Comparison of ENCODE assay signal across 1 cellular context in genomic region chr2:20551945-20552328, GRCh38.
TF ChIP-seq lines count a peak whose summit lies in the region.

No MANE protein-coding gene starts in this region.

TF ChIP-seq in K562, 482 proteins besides CTCF, POLR2A, EP300 and RAD21 (continued from another document):
- no peak for TF ChIP-seq ID3 (CRISPR knock-in tag; IDR thresholded peaks at IDR 0.05)
- no peak for TF ChIP-seq ID3 (tag; IDR thresholded peaks at IDR 0.05)
- TF ChIP-seq CBFA2T3 (IDR thresholded peaks at IDR 0.05): no peak
- no peak for TF ChIP-seq MAFK (IDR thresholded peaks at IDR 0.05; ENCODE audit: low read length)
- no peak for TF ChIP-seq HOXB6 (CRISPR knock-in tag; IDR thresholded peaks at IDR 0.05; ENCODE audit: borderline replicate concordance)
- TF ChIP-seq ZNF644 (tag; IDR thresholded peaks at IDR 0.05; ENCODE audit: low read depth): no peak
- no peak for TF ChIP-seq IRF1 (CRISPR knock-in tag; IDR thresholded peaks at IDR 0.05; ENCODE audit: borderline replicate concordance)
TF ChIP-seq in K562: peak in this region for 0.
